Comparison of ENCODE assay signal across 8 cellular contexts in the genomic region with DNA sequence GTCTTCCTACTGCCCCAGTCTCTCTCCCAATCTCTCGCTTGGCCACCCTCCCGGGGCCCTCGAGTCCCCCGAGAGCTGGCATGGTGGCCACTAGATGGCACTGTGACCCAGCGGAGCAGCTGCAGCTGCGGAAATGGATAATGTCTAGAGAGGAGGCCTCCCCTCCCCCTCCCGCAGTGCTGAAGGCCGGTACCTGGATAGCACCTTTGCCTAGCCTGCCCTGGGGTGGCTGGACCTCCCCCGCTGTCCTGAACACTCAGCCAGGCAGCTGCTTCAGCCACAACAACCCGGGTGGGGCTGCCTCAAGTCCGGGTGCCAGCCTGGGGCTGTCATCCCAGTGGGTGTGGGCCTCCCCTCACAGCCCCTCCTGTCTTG.
DNase-seq lines count a peak whose midpoint lies in the region; ATAC-seq and TF ChIP-seq lines count a peak whose summit lies in the region.

No MANE protein-coding gene starts in this region.

- no peak overlapping the region for H3K4me3 Mint-ChIP-seq in activated CD8-positive, alpha-beta T cell treated with anti-CD3 and anti-CD28 coated beads, Interleukin-2, amount 10 ng/mL, durations not matched to agents 7 days and 5 days

- TF ChIP-seq CTCF in GM12873 (IDR thresholded peaks at IDR 0.05; ENCODE audit: insufficient read depth, low read depth, low read length, missing control alignments) = peak; percentile 88

- H3K36me3 Mint-ChIP-seq in activated CD8-positive, alpha-beta T cell treated with anti-CD3 and anti-CD28 coated beads, Interleukin-2, amount 10 ng/mL, durations not matched to agents 7 days and 5 days (ENCODE audit: low read depth) = no peaks in the 10 kb centered on the region

- H3K27me3 Mint-ChIP-seq in activated CD8-positive, alpha-beta T cell treated with anti-CD3 and anti-CD28 coated beads, Interleukin-2, amount 10 ng/mL, durations not matched to agents 7 days and 5 days (ENCODE audit: low read depth) = peaks cover 8% of the 10 kb centered on the region

- CTCF ChIA-PET in activated CD8-positive, alpha-beta T cell treated with anti-CD3 and anti-CD28 coated beads, Interleukin-2, amount 10 ng/mL, durations not matched to agents 7 days and 5 days (lab: Charles Lee) = interaction anchor here (0.6 to 10.2 kb wide), 22 partner anchors 9 to 395 kb away, joined by 3 to 158 read pairs (median 5); partner anchors contain the start of gene GOLGA7B

- H3K27ac Mint-ChIP-seq in activated CD8-positive, alpha-beta T cell treated with anti-CD3 and anti-CD28 coated beads, Interleukin-2, amount 10 ng/mL, durations not matched to agents 7 days and 5 days = no peak overlapping the region

- ATAC-seq in HG03175 (IDR thresholded peaks at IDR 0.05; ENCODE audit: unreplicated experiment) = peak; percentile 78
- ATAC-seq in activated CD8-positive, alpha-beta T cell treated with anti-CD3 and anti-CD28 coated beads, Interleukin-2, amount 10 ng/mL, durations not matched to agents 7 days and 5 days = peak; percentile 89
- ATAC-seq in GM21576 (IDR thresholded peaks at IDR 0.05; ENCODE audit: unreplicated experiment) = no peak

- DNase-seq in NCI-H748 treated with DMSO at 0.1 percent for 48 hours (lab: John Stamatoyannopoulos, UW) = peak; percentile 16
- peak; percentile 82 for DNase-seq in activated CD8-positive, alpha-beta T cell treated with anti-CD3 and anti-CD28 coated beads, Interleukin-2, amount 10 ng/mL, durations not matched to agents 7 days and 5 days
- peak; percentile 57 for DNase-seq in effector CD4-positive, alpha-beta T cell
- DNase-seq in medulla oblongata (ENCODE audit: extremely low spot score) = peak; percentile 83
- DNase-seq in stimulated activated CD8-positive, alpha-beta memory T cell treated with anti-CD3 and anti-CD28 coated beads, Interleukin-15, amount 100 ng/mL, for 24 hours (ENCODE audit: low read depth) = peak; percentile 56

- POLR2A ChIA-PET in activated CD8-positive, alpha-beta T cell treated with anti-CD3 and anti-CD28 coated beads, Interleukin-2, amount 10 ng/mL, durations not matched to agents 7 days and 5 days (lab: Charles Lee) = no interaction called here

- H3K4me1 Mint-ChIP-seq in activated CD8-positive, alpha-beta T cell treated with anti-CD3 and anti-CD28 coated beads, Interleukin-2, amount 10 ng/mL, durations not matched to agents 7 days and 5 days (ENCODE audit: low read depth) = peaks cover 2% of the 10 kb centered on the region

- H3K9me3 Mint-ChIP-seq in activated CD8-positive, alpha-beta T cell treated with anti-CD3 and anti-CD28 coated beads, Interleukin-2, amount 10 ng/mL, durations not matched to agents 7 days and 5 days (ENCODE audit: insufficient read depth) = no peaks in the 10 kb centered on the region

Comparison
In these comparisons a context has a peak if more than half of its experiments do, and no peak if none do; other contexts are left out.
1. DNase-seq: peak in every context shown above with its lines; median percentile 83 in medulla oblongata; 82 in activated CD8-positive, alpha-beta T cell treated with anti-CD3 and anti-CD28 coated beads, Interleukin-2, amount 10 ng/mL, durations not matched to agents 7 days and 5 days; 57 in effector CD4-positive, alpha-beta T cell; 56 in stimulated activated CD8-positive, alpha-beta memory T cell treated with anti-CD3 and anti-CD28 coated beads, Interleukin-15, amount 100 ng/mL, for 24 hours; 16 in NCI-H748 treated with DMSO at 0.1 percent for 48 hours.